In the genomic region with DNA sequence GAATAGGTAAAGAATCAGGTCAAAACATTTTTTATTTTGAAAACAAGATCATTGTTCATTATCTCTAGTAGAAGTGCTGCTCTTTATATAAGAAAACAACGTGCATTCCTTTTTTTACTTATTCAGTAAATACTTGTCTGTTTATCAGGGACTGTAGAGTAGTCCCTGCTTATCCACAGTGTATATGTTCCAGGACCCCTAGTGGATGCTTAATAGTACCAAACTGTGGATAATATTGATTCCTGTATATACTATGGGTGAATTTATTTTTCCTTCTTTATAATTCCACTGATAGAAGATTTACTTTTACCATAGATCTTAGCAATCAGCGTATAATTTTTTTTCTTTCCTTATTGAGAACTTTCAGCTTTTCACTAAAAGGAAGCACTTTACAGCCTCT, we compare ENCODE assay signal across 1 cellular context.
TF ChIP-seq lines count a peak whose summit lies in the region.

No MANE protein-coding gene starts in this region.

TF ChIP-seq in SK-N-SH treated with all-trans-retinoic acid at 6 μM for 48 hours, 23 proteins besides CTCF, POLR2A, EP300 and RAD21 (continued from another document):
- no peak for TF ChIP-seq PATZ1 (CRISPR knock-in tag; IDR thresholded peaks at IDR 0.05; ENCODE audit: borderline replicate concordance)
- no peak for TF ChIP-seq ARNTL (CRISPR knock-in tag; IDR thresholded peaks at IDR 0.05; ENCODE audit: borderline replicate concordance, low read depth)
- no peak for TF ChIP-seq TSHZ2 (CRISPR knock-in tag; IDR thresholded peaks at IDR 0.05)
- TF ChIP-seq, protein P1, sequence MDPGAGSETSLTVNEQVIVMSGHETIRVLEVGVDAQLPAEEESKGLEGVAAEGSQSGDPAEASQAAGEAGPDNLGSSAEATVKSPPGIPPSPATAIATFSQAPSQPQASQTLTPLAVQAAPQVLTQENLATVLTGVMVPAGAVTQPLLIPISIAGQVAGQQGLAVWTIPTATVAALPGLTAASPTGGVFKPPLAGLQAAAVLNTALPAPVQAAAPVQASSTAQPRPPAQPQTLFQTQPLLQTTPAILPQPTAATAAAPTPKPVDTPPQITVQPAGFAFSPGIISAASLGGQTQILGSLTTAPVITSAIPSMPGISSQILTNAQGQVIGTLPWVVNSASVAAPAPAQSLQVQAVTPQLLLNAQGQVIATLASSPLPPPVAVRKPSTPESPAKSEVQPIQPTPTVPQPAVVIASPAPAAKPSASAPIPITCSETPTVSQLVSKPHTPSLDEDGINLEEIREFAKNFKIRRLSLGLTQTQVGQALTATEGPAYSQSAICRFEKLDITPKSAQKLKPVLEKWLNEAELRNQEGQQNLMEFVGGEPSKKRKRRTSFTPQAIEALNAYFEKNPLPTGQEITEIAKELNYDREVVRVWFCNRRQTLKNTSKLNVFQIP (CRISPR knock-in tag; IDR thresholded peaks at IDR 0.05; ENCODE audit: borderline replicate concordance, low read depth) = no peak
- TF ChIP-seq ESRRG (CRISPR knock-in tag; IDR thresholded peaks at IDR 0.05) = no peak
- no peak for TF ChIP-seq TCF4 (CRISPR knock-in tag; IDR thresholded peaks at IDR 0.05; ENCODE audit: borderline replicate concordance)
- no peak for TF ChIP-seq CSDC2 (CRISPR knock-in tag; IDR thresholded peaks at IDR 0.05)
- TF ChIP-seq ZC3H10 (CRISPR knock-in tag; IDR thresholded peaks at IDR 0.05) = no peak
- no peak for TF ChIP-seq GLIS3 (CRISPR knock-in tag; IDR thresholded peaks at IDR 0.05)
- TF ChIP-seq ZFP3 (CRISPR knock-in tag; IDR thresholded peaks at IDR 0.05) = no peak
- TF ChIP-seq SNAI2 (CRISPR knock-in tag; IDR thresholded peaks at IDR 0.05) = no peak
- no peak for TF ChIP-seq ZNF70 (CRISPR knock-in tag; IDR thresholded peaks at IDR 0.05)
- TF ChIP-seq RARB (CRISPR knock-in tag; IDR thresholded peaks at IDR 0.05) = no peak
- no peak for TF ChIP-seq ISL1 (CRISPR knock-in tag; IDR thresholded peaks at IDR 0.05)
- TF ChIP-seq TOX (CRISPR knock-in tag; IDR thresholded peaks at IDR 0.05; ENCODE audit: borderline replicate concordance) = no peak
